9 cellular contexts compared by ENCODE assay signal in genomic region chr11:128891410-128891861, GRCh38. TPM values are rescaled to one million over a fixed set of nuclear protein-coding genes. Genes with fewer than 3 reads are reported as not detected.
DNase-seq lines count a peak whose midpoint lies in the region; ATAC-seq and TF ChIP-seq lines count a peak whose summit lies in the region.
"Had no signal": no experiment of that assay in that cellular context is flagged by ENCODE, and none has a peak within 500 bp of the region (broad histone marks: within the 10 kb centered on the region; RNA-seq: fewer than 3 reads in every experiment).

No MANE protein-coding gene starts in this region.

- H3K27me3 ChIP-seq in suprapubic skin: peaks cover 4% of the 10 kb centered on the region

- peak; percentile 23 for ATAC-seq in activated CD8-positive, alpha-beta T cell treated with anti-CD3 and anti-CD28 coated beads for 36 hours
- no peak for ATAC-seq in activated CD8-positive, alpha-beta T cell treated with anti-CD3 and anti-CD28 coated beads, Interleukin-2, amount 10 ng/mL, durations not matched to agents 7 days and 5 days
- ATAC-seq in HG03196 (IDR thresholded peaks at IDR 0.05; ENCODE audit: unreplicated experiment): no peak

- H3K4me3 ChIP-seq in suprapubic skin: peak overlapping the region; percentile 66

- TF ChIP-seq POLR2A in suprapubic skin (IDR thresholded peaks at IDR 0.05): no peak

- POLR2A ChIA-PET in activated CD8-positive, alpha-beta T cell treated with anti-CD3 and anti-CD28 coated beads for 36 hours (lab: Charles Lee): interaction anchor here (0.8 kb wide), 1 partner anchor 44 kb away, joined by 3 read pairs; no protein-coding TSS in a partner anchor
- POLR2A ChIA-PET in activated CD8-positive, alpha-beta T cell treated with anti-CD3 and anti-CD28 coated beads, Interleukin-2, amount 10 ng/mL, durations not matched to agents 7 days and 5 days (lab: Charles Lee): no interaction called here

- TF ChIP-seq EP300 in suprapubic skin (IDR thresholded peaks at IDR 0.05): no peak

- CTCF ChIA-PET in activated CD8-positive, alpha-beta T cell treated with anti-CD3 and anti-CD28 coated beads for 36 hours (lab: Charles Lee): interaction anchor here (1.2 to 5.9 kb wide), 3 partner anchors 14 to 65 kb away, joined by 3 to 34 read pairs (median 33); no protein-coding TSS in a partner anchor
- CTCF ChIA-PET in activated CD8-positive, alpha-beta T cell treated with anti-CD3 and anti-CD28 coated beads, Interleukin-2, amount 10 ng/mL, durations not matched to agents 7 days and 5 days (lab: Charles Lee): interaction anchor here (1.0 to 11.0 kb wide), 4 partner anchors 10 to 115 kb away, joined by 3 to 207 read pairs (median 3); no protein-coding TSS in a partner anchor

- H3K27me3 Mint-ChIP-seq in activated CD8-positive, alpha-beta T cell treated with anti-CD3 and anti-CD28 coated beads for 36 hours: peaks cover 56% of the 10 kb centered on the region
- H3K27me3 Mint-ChIP-seq in activated CD8-positive, alpha-beta T cell treated with anti-CD3 and anti-CD28 coated beads, Interleukin-2, amount 10 ng/mL, durations not matched to agents 7 days and 5 days (ENCODE audit: low read depth): peaks cover 65% of the 10 kb centered on the region
- H3K27me3 Mint-ChIP-seq in dendritic cell treated with granulocyte-macrophage colony-stimulating factor and Interleukin-4, amounts not matched to agents 40 ng/mL and 50 ng/mL, for 4 days: peaks cover 52% of the 10 kb centered on the region
- peaks cover 43% of the 10 kb centered on the region for H3K27me3 Mint-ChIP-seq in mesothelial cell of epicardium (ENCODE audit: low read depth)

- H3K9me3 Mint-ChIP-seq in activated CD8-positive, alpha-beta T cell treated with anti-CD3 and anti-CD28 coated beads for 36 hours: no peaks in the 10 kb centered on the region
- H3K9me3 Mint-ChIP-seq in activated CD8-positive, alpha-beta T cell treated with anti-CD3 and anti-CD28 coated beads, Interleukin-2, amount 10 ng/mL, durations not matched to agents 7 days and 5 days (ENCODE audit: insufficient read depth): no peaks in the 10 kb centered on the region
- no peaks in the 10 kb centered on the region for H3K9me3 Mint-ChIP-seq in dendritic cell treated with granulocyte-macrophage colony-stimulating factor and Interleukin-4, amounts not matched to agents 40 ng/mL and 50 ng/mL, for 4 days
- H3K9me3 Mint-ChIP-seq in mesothelial cell of epicardium: no peaks in the 10 kb centered on the region
- H3K9me3 Mint-ChIP-seq: IgD-negative memory B cell had no signal

- 29% methylated on average over 8 of the region's 10 CpGs for WGBS in suprapubic skin

- H3K4me3 Mint-ChIP-seq in activated CD8-positive, alpha-beta T cell treated with anti-CD3 and anti-CD28 coated beads for 36 hours: no peak overlapping the region
- no peak overlapping the region for H3K4me3 Mint-ChIP-seq in activated CD8-positive, alpha-beta T cell treated with anti-CD3 and anti-CD28 coated beads, Interleukin-2, amount 10 ng/mL, durations not matched to agents 7 days and 5 days
- H3K4me3 Mint-ChIP-seq in dendritic cell treated with granulocyte-macrophage colony-stimulating factor and Interleukin-4, amounts not matched to agents 40 ng/mL and 50 ng/mL, for 4 days: peak overlapping the region; percentile 73
- peak overlapping the region; percentile 74 for H3K4me3 Mint-ChIP-seq in mesothelial cell of epicardium

- peak overlapping the region; percentile 24 for H3K27ac ChIP-seq in suprapubic skin

- H3K36me3 Mint-ChIP-seq in activated CD8-positive, alpha-beta T cell treated with anti-CD3 and anti-CD28 coated beads for 36 hours (ENCODE audit: low read depth): no peaks in the 10 kb centered on the region
- H3K36me3 Mint-ChIP-seq in activated CD8-positive, alpha-beta T cell treated with anti-CD3 and anti-CD28 coated beads, Interleukin-2, amount 10 ng/mL, durations not matched to agents 7 days and 5 days (ENCODE audit: low read depth): no peaks in the 10 kb centered on the region
- no peaks in the 10 kb centered on the region for H3K36me3 Mint-ChIP-seq in dendritic cell treated with granulocyte-macrophage colony-stimulating factor and Interleukin-4, amounts not matched to agents 40 ng/mL and 50 ng/mL, for 4 days (ENCODE audit: low read depth)
- no peaks in the 10 kb centered on the region for H3K36me3 Mint-ChIP-seq in mesothelial cell of epicardium
- H3K36me3 Mint-ChIP-seq: IgD-negative memory B cell had no signal

- intact Hi-C loops in activated CD8-positive, alpha-beta T cell treated with anti-CD3 and anti-CD28 coated beads for 36 hours (cut with micrococcal nuclease): no loop called here
- intact Hi-C loops in dendritic cell treated with granulocyte-macrophage colony-stimulating factor and Interleukin-4, amounts not matched to agents 40 ng/mL and 50 ng/mL, for 4 days (cut with micrococcal nuclease): loop anchor here (2.0 kb wide), 1 partner anchor 15 kb away; no protein-coding TSS in a partner anchor

- DNase-seq in activated CD8-positive, alpha-beta T cell treated with anti-CD3 and anti-CD28 coated beads for 36 hours: no peak
- DNase-seq in activated CD8-positive, alpha-beta T cell treated with anti-CD3 and anti-CD28 coated beads, Interleukin-2, amount 10 ng/mL, durations not matched to agents 7 days and 5 days: no peak
- no peak for DNase-seq in mesothelial cell of epicardium (ENCODE audit: low spot score in 2 of 2, unreplicated experiment in 2 of 2)
- DNase-seq in suprapubic skin (ENCODE audit: low spot score in 2 of 2): no peak
- no peak for DNase-seq in DMS79 (lab: John Stamatoyannopoulos, UW)
- no peak for DNase-seq in iPS-NIHi7 (ENCODE audit: extremely low spot score)

- peaks cover 6% of the 10 kb centered on the region for H3K4me1 Mint-ChIP-seq in activated CD8-positive, alpha-beta T cell treated with anti-CD3 and anti-CD28 coated beads for 36 hours (ENCODE audit: low read depth)
- peaks cover 30% of the 10 kb centered on the region for H3K4me1 Mint-ChIP-seq in activated CD8-positive, alpha-beta T cell treated with anti-CD3 and anti-CD28 coated beads, Interleukin-2, amount 10 ng/mL, durations not matched to agents 7 days and 5 days (ENCODE audit: low read depth)
- peaks cover 32% of the 10 kb centered on the region for H3K4me1 Mint-ChIP-seq in dendritic cell treated with granulocyte-macrophage colony-stimulating factor and Interleukin-4, amounts not matched to agents 40 ng/mL and 50 ng/mL, for 4 days (ENCODE audit: low read depth)
- H3K4me1 Mint-ChIP-seq in mesothelial cell of epicardium: peaks cover 35% of the 10 kb centered on the region

- no peak overlapping the region for H3K27ac Mint-ChIP-seq in activated CD8-positive, alpha-beta T cell treated with anti-CD3 and anti-CD28 coated beads for 36 hours
- H3K27ac Mint-ChIP-seq in activated CD8-positive, alpha-beta T cell treated with anti-CD3 and anti-CD28 coated beads, Interleukin-2, amount 10 ng/mL, durations not matched to agents 7 days and 5 days: no peak overlapping the region
- H3K27ac Mint-ChIP-seq in dendritic cell treated with granulocyte-macrophage colony-stimulating factor and Interleukin-4, amounts not matched to agents 40 ng/mL and 50 ng/mL, for 4 days: no peak overlapping the region
- H3K27ac Mint-ChIP-seq in mesothelial cell of epicardium: no peak overlapping the region

- H3K4me1 ChIP-seq in suprapubic skin: peaks cover 47% of the 10 kb centered on the region

- no peak for TF ChIP-seq CTCF in activated CD8-positive, alpha-beta T cell treated with anti-CD3 and anti-CD28 coated beads for 36 hours (IDR thresholded peaks at IDR 0.05)
- TF ChIP-seq CTCF in mesothelial cell of epicardium (IDR thresholded peaks at IDR 0.05; ENCODE audit: unreplicated experiment) (no peak), suprapubic skin (IDR thresholded peaks at IDR 0.05) (no peak)

- H3K36me3 ChIP-seq in suprapubic skin: no peaks in the 10 kb centered on the region

- no peaks in the 10 kb centered on the region for H3K9me3 ChIP-seq in suprapubic skin

RNA-seq across cellular contexts. Expression of gene KCNJ5, which starts 0.3 kb away (rescaled TPM):
- total RNA-seq in activated CD8-positive, alpha-beta T cell treated with anti-CD3 and anti-CD28 coated beads for 36 hours: not detected
- total RNA-seq in activated CD8-positive, alpha-beta T cell treated with anti-CD3 and anti-CD28 coated beads, Interleukin-2, amount 10 ng/mL, durations not matched to agents 7 days and 5 days: not detected
- total RNA-seq in mesothelial cell of epicardium (0.09 to 0.23 TPM (median 0.11 TPM) in 3 replicates), suprapubic skin (under 1 TPM in 2 of 4 donors, not detected in 2; 0.26 to 0.36 TPM)

RNA-seq across cellular contexts. Expression of gene KCNJ1, which starts 24.3 kb away (rescaled TPM):
- not detected for total RNA-seq in activated CD8-positive, alpha-beta T cell treated with anti-CD3 and anti-CD28 coated beads for 36 hours
- total RNA-seq in activated CD8-positive, alpha-beta T cell treated with anti-CD3 and anti-CD28 coated beads, Interleukin-2, amount 10 ng/mL, durations not matched to agents 7 days and 5 days: not detected
- total RNA-seq in mesothelial cell of epicardium (not detected in 3 replicates), suprapubic skin (1 to 10 TPM in 1 of 4 donors, under 1 TPM in 1, not detected in 2; 0.18 to 3.0 TPM)

RNA-seq across cellular contexts. Expression of gene TP53AIP1, which starts 51.2 kb away (rescaled TPM):
- not detected for total RNA-seq in activated CD8-positive, alpha-beta T cell treated with anti-CD3 and anti-CD28 coated beads for 36 hours
- total RNA-seq in activated CD8-positive, alpha-beta T cell treated with anti-CD3 and anti-CD28 coated beads, Interleukin-2, amount 10 ng/mL, durations not matched to agents 7 days and 5 days: not detected
- total RNA-seq in mesothelial cell of epicardium (0.45 to 0.68 TPM (median 0.47 TPM) in 3 replicates), suprapubic skin (10 to 100 TPM; 19.2 to 32.9 (median 21.0) TPM)

Comparison
In these comparisons a context has a peak if more than half of its experiments do, and no peak if none do; other contexts are left out.
1. H3K4me3 Mint-ChIP-seq: peak in dendritic cell treated with granulocyte-macrophage colony-stimulating factor and Interleukin-4, amounts not matched to agents 40 ng/mL and 50 ng/mL, for 4 days (single experiment) and mesothelial cell of epicardium (single experiment); none in activated CD8-positive, alpha-beta T cell treated with anti-CD3 and anti-CD28 coated beads for 36 hours (single experiment) and activated CD8-positive, alpha-beta T cell treated with anti-CD3 and anti-CD28 coated beads, Interleukin-2, amount 10 ng/mL, durations not matched to agents 7 days and 5 days (single experiment).
2. RNA of gene TP53AIP1, which starts 51.2 kb away (total RNA-seq): 19.2 to 32.9 TPM in suprapubic skin; 0.45 to 0.68 TPM in mesothelial cell of epicardium, not detected in activated CD8-positive, alpha-beta T cell treated with anti-CD3 and anti-CD28 coated beads for 36 hours and not detected in activated CD8-positive, alpha-beta T cell treated with anti-CD3 and anti-CD28 coated beads, Interleukin-2, amount 10 ng/mL, durations not matched to agents 7 days and 5 days; every median in the first group is over 10 times any median in the second.